31 cellular contexts compared by ENCODE assay signal in genomic region chr20:6956574-6956973, GRCh38.
A peak's percentile ranks its signal among the peaks of the same experiment; 100 is the strongest.
DNase-seq lines count a peak whose midpoint lies in the region; ATAC-seq, FAIRE-seq and TF ChIP-seq lines count a peak whose summit lies in the region.
"Had no signal": no experiment of that assay in that cellular context is flagged by ENCODE, and none has a peak within 500 bp of the region (broad histone marks: within the 10 kb centered on the region; RNA-seq: fewer than 3 reads in every experiment).

No MANE protein-coding gene starts in this region.

- peak overlapping the region; percentile 9 for H3K4me2 ChIP-seq in astrocyte (ENCODE audit: low read length)
- H3K4me2 ChIP-seq: BLaER1 had no signal

- ATAC-seq in activated CD8-positive, alpha-beta memory T cell treated with anti-CD3 and anti-CD28 coated beads, Interleukin-2, amount 10 ng/mL, durations not matched to agents 7 days and 5 days = no peak
- no peak for ATAC-seq in HG03095 (IDR thresholded peaks at IDR 0.05; ENCODE audit: unreplicated experiment)
- ATAC-seq: activated CD8-positive, alpha-beta T cell treated with anti-CD3 and anti-CD28 coated beads for 36 hours; gastroesophageal sphincter had no signal

- H2AFZ ChIP-seq in astrocyte (ENCODE audit: low read depth, low read length) = no peak overlapping the region

- H3K4me3 ChIP-seq in breast epithelium (no peak overlapping the region), astrocyte (ENCODE audit: insufficient read depth, low read depth, low read length) (no peak overlapping the region), MG63 (no peak overlapping the region)
- H3K4me3 ChIP-seq: BLaER1, gastroesophageal sphincter, left lung, psoas muscle, spleen, upper lobe of left lung had no signal

- no TSS peak for BruUV-seq in MCF 10A (replicated peaks; lab: Mats Ljungman, UMichigan)

- no peaks in the 10 kb centered on the region for H3K27me3 Mint-ChIP-seq in MCF 10A (ENCODE audit: insufficient read depth, unreplicated experiment)
- no peaks in the 10 kb centered on the region for H3K27me3 Mint-ChIP-seq in astrocyte (ENCODE audit: low read depth, unreplicated experiment)
- no peaks in the 10 kb centered on the region for H3K27me3 Mint-ChIP-seq in activated CD8-positive, alpha-beta memory T cell treated with anti-CD3 and anti-CD28 coated beads, Interleukin-2, amount 10 ng/mL, durations not matched to agents 7 days and 5 days
- H3K27me3 Mint-ChIP-seq: activated CD8-positive, alpha-beta T cell treated with anti-CD3 and anti-CD28 coated beads for 36 hours; activated T-cell treated with anti-CD3 and anti-CD28 coated beads, Interleukin-2, amount 50 U/mL, for 24 hours; dendritic cell treated with granulocyte-macrophage colony-stimulating factor and Interleukin-4, amounts not matched to agents 40 ng/mL and 50 ng/mL, for 4 days had no signal

- no peak overlapping the region for H3K4me3 Mint-ChIP-seq in MCF 10A (ENCODE audit: unreplicated experiment)
- H3K4me3 Mint-ChIP-seq in astrocyte (ENCODE audit: unreplicated experiment) = no peak overlapping the region
- no peak overlapping the region for H3K4me3 Mint-ChIP-seq in activated CD8-positive, alpha-beta memory T cell treated with anti-CD3 and anti-CD28 coated beads, Interleukin-2, amount 10 ng/mL, durations not matched to agents 7 days and 5 days
- H3K4me3 Mint-ChIP-seq: activated CD8-positive, alpha-beta T cell treated with anti-CD3 and anti-CD28 coated beads for 36 hours; activated T-cell treated with anti-CD3 and anti-CD28 coated beads, Interleukin-2, amount 50 U/mL, for 24 hours; dendritic cell treated with granulocyte-macrophage colony-stimulating factor and Interleukin-4, amounts not matched to agents 40 ng/mL and 50 ng/mL, for 4 days had no signal

- TF ChIP-seq CTCF in MCF 10A (IDR thresholded peaks at IDR 0.05; ENCODE audit: unreplicated experiment) (no peak), breast epithelium (IDR thresholded peaks at IDR 0.05) (no peak), astrocyte (IDR thresholded peaks at IDR 0.05; ENCODE audit: insufficient read depth, low read depth, low read length) (no peak)

- no peaks in the 10 kb centered on the region for H4K20me1 ChIP-seq in astrocyte (ENCODE audit: insufficient read depth, low read length)
- H4K20me1 ChIP-seq: BLaER1 had no signal

- peaks cover 28% of the 10 kb centered on the region for H3K4me1 Mint-ChIP-seq in MCF 10A (ENCODE audit: insufficient read depth, unreplicated experiment)
- peaks cover 11% of the 10 kb centered on the region for H3K4me1 Mint-ChIP-seq in astrocyte (ENCODE audit: low read depth, unreplicated experiment)
- H3K4me1 Mint-ChIP-seq in activated CD8-positive, alpha-beta memory T cell treated with anti-CD3 and anti-CD28 coated beads, Interleukin-2, amount 10 ng/mL, durations not matched to agents 7 days and 5 days = no peaks in the 10 kb centered on the region

- H3K4me1 ChIP-seq in breast epithelium (no peaks in the 10 kb centered on the region), astrocyte (ENCODE audit: insufficient read depth, low read length) (no peaks in the 10 kb centered on the region)
- H3K4me1 ChIP-seq: BLaER1, gastroesophageal sphincter, psoas muscle, spleen, upper lobe of left lung had no signal

- intact Hi-C loops in MCF 10A (cut with micrococcal nuclease) = no loop called here
- intact Hi-C loops in breast epithelium (cut with DNase I; ENCODE audit: low total_unique reads) = no loop called here

- DNase-seq in MCF 10A (ENCODE audit: unreplicated experiment) (peak; percentile 68), breast epithelium (ENCODE audit: low spot score in 2 of 2) (no peak), astrocyte (ENCODE audit: low read depth) (peak; percentile 65), iris pigment epithelial cell (ENCODE audit: low read depth) (peak; percentile 82), NCI-H345 treated with DMSO at 0.1 percent for 48 hours (lab: John Stamatoyannopoulos, UW; ENCODE audit: unreplicated experiment) (no peak), MG63 (no peak)
- DNase-seq in activated CD8-positive, alpha-beta memory T cell treated with anti-CD3 and anti-CD28 coated beads, Interleukin-2, amount 10 ng/mL, durations not matched to agents 7 days and 5 days = no peak
- DNase-seq: activated CD8-positive, alpha-beta T cell treated with anti-CD3 and anti-CD28 coated beads for 36 hours; activated naive CD4-positive, alpha-beta T cell treated with anti-CD3 and anti-CD28 coated beads, Interleukin-2, amount 50 U/mL, for 16 hours; activated T-cell treated with anti-CD3 and anti-CD28 coated beads, Interleukin-2, amount 50 U/mL, for 24 hours; brain microvascular endothelial cell; erythroblast; GDM1; left lung; NCI-H2029 treated with DMSO at 0.1 percent for 48 hours; NCI-H510A; psoas muscle; SHP77 treated with DMSO at 0.1 percent for 48 hours; spleen; stimulated activated CD4-positive, alpha-beta T cell treated with anti-CD3 and anti-CD28 coated beads, Interleukin-4, amount 100 ng/mL, for 4 hours; T-helper 1 cell; upper lobe of left lung had no signal

- TF ChIP-seq POLR2A in breast epithelium (IDR thresholded peaks at IDR 0.05) = no peak

- FAIRE-seq in astrocyte (lab: Jason Lieb, UNC) = no peak
- FAIRE-seq: A204.1, D721Med, GM19239, H54 had no signal

- H3K36me3 Mint-ChIP-seq in MCF 10A (ENCODE audit: insufficient read depth, unreplicated experiment) = no peaks in the 10 kb centered on the region
- no peaks in the 10 kb centered on the region for H3K36me3 Mint-ChIP-seq in astrocyte (ENCODE audit: low read depth, unreplicated experiment)
- H3K36me3 Mint-ChIP-seq in activated CD8-positive, alpha-beta memory T cell treated with anti-CD3 and anti-CD28 coated beads, Interleukin-2, amount 10 ng/mL, durations not matched to agents 7 days and 5 days = no peaks in the 10 kb centered on the region

- POLR2A ChIA-PET in MCF 10A (lab: Yijun Ruan, JAX) = interaction anchor here (0.6 to 2.2 kb wide), 11 partner anchors 9 to 203 kb away, joined by 3 to 27 read pairs (median 4); no protein-coding TSS in a partner anchor

- no peak overlapping the region for H3K9ac ChIP-seq in astrocyte (ENCODE audit: low read length)
- H3K9ac ChIP-seq: BLaER1 had no signal

- H3K27ac ChIP-seq in breast epithelium (no peak overlapping the region), astrocyte (ENCODE audit: low read depth, low read length) (no peak overlapping the region)
- H3K27ac ChIP-seq: BLaER1, brain microvascular endothelial cell, gastroesophageal sphincter, HL-60, psoas muscle, spleen, upper lobe of left lung had no signal

- H3K79me2 ChIP-seq in astrocyte (ENCODE audit: insufficient read depth, low read length) = no peaks in the 10 kb centered on the region

- H3K9me3 Mint-ChIP-seq in MCF 10A (ENCODE audit: unreplicated experiment) (peaks cover 4% of the 10 kb centered on the region), astrocyte (ENCODE audit: unreplicated experiment) (peaks cover 1% of the 10 kb centered on the region)
- peaks cover 14% of the 10 kb centered on the region for H3K9me3 Mint-ChIP-seq in activated CD8-positive, alpha-beta memory T cell treated with anti-CD3 and anti-CD28 coated beads, Interleukin-2, amount 10 ng/mL, durations not matched to agents 7 days and 5 days (ENCODE audit: low read depth)

- H3K36me3 ChIP-seq in breast epithelium (no peaks in the 10 kb centered on the region), astrocyte (ENCODE audit: insufficient read depth, low read length) (no peaks in the 10 kb centered on the region), MG63 (no peaks in the 10 kb centered on the region)
- H3K36me3 ChIP-seq: BLaER1, brain microvascular endothelial cell, gastroesophageal sphincter, left lung, spleen, upper lobe of left lung had no signal

- H3K27ac Mint-ChIP-seq in MCF 10A (ENCODE audit: low read depth, unreplicated experiment) (peak overlapping the region; percentile 43), astrocyte (ENCODE audit: unreplicated experiment) (no peak overlapping the region)
- no peak overlapping the region for H3K27ac Mint-ChIP-seq in activated CD8-positive, alpha-beta memory T cell treated with anti-CD3 and anti-CD28 coated beads, Interleukin-2, amount 10 ng/mL, durations not matched to agents 7 days and 5 days
- H3K27ac Mint-ChIP-seq: activated CD8-positive, alpha-beta T cell treated with anti-CD3 and anti-CD28 coated beads for 36 hours; activated T-cell treated with anti-CD3 and anti-CD28 coated beads, Interleukin-2, amount 50 U/mL, for 24 hours; dendritic cell treated with granulocyte-macrophage colony-stimulating factor and Interleukin-4, amounts not matched to agents 40 ng/mL and 50 ng/mL, for 4 days had no signal

- no peaks in the 10 kb centered on the region for H3K27me3 ChIP-seq in breast epithelium
- H3K27me3 ChIP-seq in astrocyte (ENCODE audit: insufficient read depth, low read length) = no peaks in the 10 kb centered on the region
- no peaks in the 10 kb centered on the region for H3K27me3 ChIP-seq in MG63
- H3K27me3 ChIP-seq: BLaER1, brain microvascular endothelial cell, gastroesophageal sphincter, left lung, spleen, upper lobe of left lung had no signal

- CTCF ChIA-PET in MCF 10A (lab: Yijun Ruan, JAX) = interaction anchor here (0.8 to 2.7 kb wide), 7 partner anchors 9 to 130 kb away, joined by 3 to 11 read pairs (median 3); no protein-coding TSS in a partner anchor
- CTCF ChIA-PET in activated CD8-positive, alpha-beta memory T cell treated with anti-CD3 and anti-CD28 coated beads, Interleukin-2, amount 10 ng/mL, durations not matched to agents 7 days and 5 days (lab: Charles Lee) = no interaction called here

- H3K9me3 ChIP-seq in breast epithelium = peaks cover 0 to 2% of the 10 kb centered on the region in 2 donors
- no peaks in the 10 kb centered on the region for H3K9me3 ChIP-seq in astrocyte (ENCODE audit: insufficient read depth, low read depth, low read length)
- H3K9me3 ChIP-seq in MG63 = no peaks in the 10 kb centered on the region
- H3K9me3 ChIP-seq: psoas muscle had no signal

Comparison
In these comparisons a context has a peak if more than half of its experiments do, and no peak if none do; other contexts are left out.
1. DNase-seq: peak in MCF 10A (single experiment), astrocyte (single experiment) and iris pigment epithelial cell (single experiment); none in breast epithelium (0 of 2), NCI-H345 treated with DMSO at 0.1 percent for 48 hours (single experiment), MG63 (single experiment) and activated CD8-positive, alpha-beta memory T cell treated with anti-CD3 and anti-CD28 coated beads, Interleukin-2, amount 10 ng/mL, durations not matched to agents 7 days and 5 days (single experiment).